ENCODE assay signal across 19 cellular contexts in the genomic region with DNA sequence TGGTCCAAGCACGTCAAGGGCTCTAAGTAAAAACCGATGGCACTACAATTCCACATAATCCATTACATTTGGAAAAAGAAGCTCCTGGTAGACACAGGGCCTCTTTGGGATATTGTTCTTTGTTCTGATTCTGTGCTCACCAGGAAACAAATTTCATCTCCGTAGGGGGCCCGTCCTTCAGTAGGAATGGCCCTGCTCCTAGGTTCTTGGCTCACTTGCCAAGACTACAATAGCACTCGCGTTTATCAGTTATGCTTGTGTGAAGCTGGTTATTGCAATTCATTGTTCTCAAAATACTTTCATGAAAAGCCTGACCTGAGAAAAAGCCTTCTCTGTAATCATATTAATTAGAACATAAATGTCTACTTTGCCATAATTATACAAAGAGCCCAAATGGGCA. TPM values are rescaled to one million over a fixed set of nuclear protein-coding genes. Genes with fewer than 3 reads are reported as not detected.
DNase-seq lines count a peak whose midpoint lies in the region; ATAC-seq and TF ChIP-seq lines count a peak whose summit lies in the region.
"Had no signal": no experiment of that assay in that cellular context is flagged by ENCODE, and none has a peak within 500 bp of the region (broad histone marks: within the 10 kb centered on the region; RNA-seq: fewer than 3 reads in every experiment).

No MANE protein-coding gene starts in this region.

- TF ChIP-seq CTCF in heart right ventricle (IDR thresholded peaks at IDR 0.05) = no peak
- TF ChIP-seq CTCF in transverse colon (IDR thresholded peaks at IDR 0.05) = no peak

- ATAC-seq in heart right ventricle (peak in 5 of 8 donors; percentile 49 to 74 (median 59)), GM21529 (IDR thresholded peaks at IDR 0.05; ENCODE audit: unreplicated experiment) (no peak)
- no peak for ATAC-seq in stimulated activated naive B cell treated with anti-CD40 and anti-IgM and Interleukin-4, amounts not matched to agents 10 μg/mL and 1 μg/mL and 100 μg/mL, for 72 hours (replicated peaks)

- no peak overlapping the region for H3K4me3 ChIP-seq in heart right ventricle
- no peak overlapping the region for H3K4me3 ChIP-seq in transverse colon
- H3K4me3 ChIP-seq: esophagus squamous epithelium, spleen, stomach, uterus had no signal

- TF ChIP-seq EP300 in transverse colon (IDR thresholded peaks at IDR 0.05; ENCODE audit: low read depth) = no peak

- peak overlapping the region; percentile 60 for H3K27ac Mint-ChIP-seq in stimulated activated naive B cell treated with anti-CD40 and anti-IgM and Interleukin-4, amounts not matched to agents 10 μg/mL and 1 μg/mL and 100 μg/mL, for 72 hours

- peaks cover 45 to 64% of the 10 kb centered on the region in 2 donors for H3K36me3 Mint-ChIP-seq in stimulated activated naive B cell treated with anti-CD40 and anti-IgM and Interleukin-4, amounts not matched to agents 10 μg/mL and 1 μg/mL and 100 μg/mL, for 72 hours

- H3K27me3 ChIP-seq in heart right ventricle (no peaks in the 10 kb centered on the region), transverse colon (no peaks in the 10 kb centered on the region)
- H3K27me3 ChIP-seq: brain microvascular endothelial cell, esophagus squamous epithelium, spleen, stomach, uterus had no signal

- in situ Hi-C loops in transverse colon (cut with MboI; ENCODE audit: low pct_ligation_motif_present in 1 of 4, low pct_unique_long_range_greater_than_20kb in 1 of 4, low sequenced_read_pairs in 3 of 4) = no loop called here

- 47 to 50% methylated on average over 6 of the region's 6 CpGs for WGBS in heart right ventricle, 2 donors
- 80 to 92% methylated on average over 2 to 6 of the region's 6 CpGs for WGBS in transverse colon (ENCODE audit: low coverage in 1 of 2), 2 donors

- no peaks in the 10 kb centered on the region for H3K27me3 Mint-ChIP-seq in stimulated activated naive B cell treated with anti-CD40 and anti-IgM and Interleukin-4, amounts not matched to agents 10 μg/mL and 1 μg/mL and 100 μg/mL, for 72 hours

- H3K27ac ChIP-seq in heart right ventricle (peak overlapping the region in 4 of 10 donors; percentile 2 to 28 (median 10)), transverse colon (no peak overlapping the region)
- H3K27ac ChIP-seq: brain microvascular endothelial cell, C4-2B, esophagus squamous epithelium, stomach, uterus had no signal

- no peak for DNase-seq in heart right ventricle
- no peak for DNase-seq in cardiac septum (ENCODE audit: low spot score)
- peak; percentile 61 for DNase-seq in NCI-H1436 (lab: John Stamatoyannopoulos, UW)
- DNase-seq in stimulated activated naive B cell treated with anti-CD40 and anti-IgM and Interleukin-4, amounts not matched to agents 10 μg/mL and 1 μg/mL and 100 μg/mL, for 72 hours = no peak
- no peak for DNase-seq in transverse colon
- DNase-seq in HUDEP-2 (lab: John Stamatoyannopoulos, UW; ENCODE audit: unreplicated experiment in 76 of 76) = no peak
- DNase-seq: activated CD4-positive, alpha-beta T cell treated with anti-CD3 and anti-CD28 coated beads for 4 hours; activated gamma-delta T cell; brain microvascular endothelial cell; esophagus squamous epithelium; HCEC 1CT; NCI-H526 treated with DMSO at 0.1 percent for 48 hours; posterior cingulate gyrus; spleen; stomach; uterus had no signal

- peaks cover 18 to 46% of the 10 kb centered on the region in 2 donors for H3K4me1 Mint-ChIP-seq in stimulated activated naive B cell treated with anti-CD40 and anti-IgM and Interleukin-4, amounts not matched to agents 10 μg/mL and 1 μg/mL and 100 μg/mL, for 72 hours

- H3K36me3 ChIP-seq in heart right ventricle = peaks cover 0 to 80% (median 16%) of the 10 kb centered on the region in 9 donors
- H3K36me3 ChIP-seq in transverse colon = peaks cover 0 to 29% (median 11%) of the 10 kb centered on the region in 4 donors
- H3K36me3 ChIP-seq: uterus had no signal

- TF ChIP-seq POLR2A in transverse colon (IDR thresholded peaks at IDR 0.05) = no peak

- H3K9me3 Mint-ChIP-seq in stimulated activated naive B cell treated with anti-CD40 and anti-IgM and Interleukin-4, amounts not matched to agents 10 μg/mL and 1 μg/mL and 100 μg/mL, for 72 hours = peaks cover 0 to 8% of the 10 kb centered on the region in 2 donors

- no peaks in the 10 kb centered on the region for H3K9me3 ChIP-seq in heart right ventricle
- no peaks in the 10 kb centered on the region for H3K9me3 ChIP-seq in transverse colon
- H3K9me3 ChIP-seq: esophagus squamous epithelium, spleen, stomach, uterus had no signal

- intact Hi-C loops in heart right ventricle (cut with DNase I) = loop anchor here in 1 of 10 donors (10.0 kb wide), 1 partner anchor 611 kb away; no protein-coding TSS in a partner anchor
- intact Hi-C loops in cardiac septum (cut with DNase I) = no loop called here
- intact Hi-C loops in transverse colon (cut with DNase I; ENCODE audit: low total_unique reads) = no loop called here

- no peak overlapping the region for H3K4me3 Mint-ChIP-seq in stimulated activated naive B cell treated with anti-CD40 and anti-IgM and Interleukin-4, amounts not matched to agents 10 μg/mL and 1 μg/mL and 100 μg/mL, for 72 hours

- peaks cover 0 to 34% (median 8%) of the 10 kb centered on the region in 9 donors for H3K4me1 ChIP-seq in heart right ventricle
- H3K4me1 ChIP-seq in transverse colon = peaks cover 0 to 9% (median 0%) of the 10 kb centered on the region in 4 donors
- H3K4me1 ChIP-seq: esophagus squamous epithelium, uterus had no signal

TF ChIP-seq in PFSK-1, 5 proteins besides CTCF, POLR2A, EP300 and RAD21:
- no peak for TF ChIP-seq FOXP2 (optimal IDR thresholded peaks at IDR 0.05; ENCODE audit: borderline replicate concordance, extremely low read depth, extremely low read length, insufficient read depth)
- TF ChIP-seq POLR2AphosphoS5 (IDR thresholded peaks at IDR 0.05; ENCODE audit: low read depth, low read length) = peak; percentile 19; the same call in 1 of the 2 replicates

RNA-seq across cellular contexts. Expression of a gene that starts 10.3 kb away (rescaled TPM):
- 1 to 10 TPM; 1.8 to 5.8 (median 2.5) TPM for total RNA-seq in heart right ventricle
- polyA plus RNA-seq in heart right ventricle = under 1 TPM; 0.39 to 0.95 TPM
- total RNA-seq in cardiac septum = 3.2 TPM
- polyA plus RNA-seq in PFSK-1 (2012; ENCODE audit: insufficient read length, low read depth) = not detected
- total RNA-seq in transverse colon = 10 to 100 TPM in 2 of 4 donors, 1 to 10 TPM in 2; 5.2 to 71.4 (median 14.7) TPM

Comparison
In these comparisons a context has a peak if more than half of its experiments do, and no peak if none do; other contexts are left out.
1. ATAC-seq: peak in heart right ventricle (5 of 8); none in stimulated activated naive B cell treated with anti-CD40 and anti-IgM and Interleukin-4, amounts not matched to agents 10 μg/mL and 1 μg/mL and 100 μg/mL, for 72 hours (0 of 2) and GM21529 (single experiment).